24 cellular contexts compared by ENCODE assay signal in genomic region chr2:208195477-208195876, GRCh38. TPM values are rescaled to one million over a fixed set of nuclear protein-coding genes. Genes with fewer than 3 reads are reported as not detected.
"Had no signal": no experiment of that assay in that cellular context is flagged by ENCODE, and none has a peak within 500 bp of the region (broad histone marks: within the 10 kb centered on the region; RNA-seq: fewer than 3 reads in every experiment).

No MANE protein-coding gene starts in this region.

- ATAC-seq: left colon; left ventricle myocardium superior; psoas muscle; right lobe of liver; stimulated activated effector memory CD8-positive, alpha-beta T cell treated with anti-CD3 and anti-CD28 coated beads, Interleukin-12 subunit alpha, Interleukin-12 subunit beta, amount 100 ng/mL, for 72 hours; stimulated activated naive CD8-positive, alpha-beta T cell treated with anti-CD3 and anti-CD28 coated beads, Interleukin-15, Interleukin-2, amounts not matched to agents 100 U/mL and 50 U/mL, for 24 hours had no signal

- H3K27ac ChIP-seq: dorsolateral prefrontal cortex, esophagus squamous epithelium, psoas muscle, right lobe of liver, tibial artery, upper lobe of left lung, uterus had no signal

- H3K36me3 ChIP-seq: esophagus squamous epithelium, right lobe of liver, tibial artery, upper lobe of left lung, uterus had no signal

- H3K9me3 ChIP-seq: esophagus squamous epithelium, psoas muscle, right lobe of liver, tibial artery, upper lobe of left lung, uterus had no signal

- H3K4me3 ChIP-seq: dorsolateral prefrontal cortex, esophagus squamous epithelium, lung, psoas muscle, right lobe of liver, tibial artery, upper lobe of left lung, uterus had no signal

- DNase-seq: cortex of kidney; dorsolateral prefrontal cortex; esophagus squamous epithelium; foreskin fibroblast; left colon; left ventricle myocardium superior; mesenchymal stem cell; midbrain; naive B cell; psoas muscle; retina; right lobe of liver; stimulated activated CD4-positive, alpha-beta T cell treated with anti-CD3 and anti-CD28 coated beads, Interleukin-4, amount 100 ng/mL, for 1 hour; stimulated activated CD8-positive, alpha-beta memory T cell treated with anti-CD3 and anti-CD28 coated beads, Interleukin-4, amount 100 ng/mL, for 48 hours; stimulated activated naive CD8-positive, alpha-beta T cell treated with anti-CD3 and anti-CD28 coated beads, Interleukin-15, Interleukin-2, amounts not matched to agents 100 U/mL and 50 U/mL, for 24 hours; tibial artery; upper lobe of left lung; uterus had no signal

- H3K4me1 ChIP-seq: esophagus squamous epithelium, psoas muscle, right lobe of liver, tibial artery, upper lobe of left lung, uterus had no signal

- H3K27me3 ChIP-seq: esophagus squamous epithelium, right lobe of liver, upper lobe of left lung, uterus had no signal

RNA-seq across cellular contexts. Expression of gene C2orf80, which starts 5.6 kb away (rescaled TPM):
- total RNA-seq: epithelial cell of proximal tubule, esophagus squamous epithelium, kidney epithelial cell, left colon, left ventricle myocardium superior, omental fat pad, psoas muscle, right lobe of liver, upper lobe of left lung, uterus had no signal

RNA-seq across cellular contexts. Expression of gene CRYGA, which starts 32.1 kb away (rescaled TPM):
- total RNA-seq: epithelial cell of proximal tubule, esophagus squamous epithelium, kidney epithelial cell, left colon, left ventricle myocardium superior, lung, omental fat pad, psoas muscle, right lobe of liver, temporal lobe, upper lobe of left lung, uterus had no signal

RNA-seq across cellular contexts. Expression of gene CRYGB, which starts 49.5 kb away (rescaled TPM):
- total RNA-seq: epithelial cell of proximal tubule, esophagus squamous epithelium, kidney epithelial cell, left colon, left ventricle myocardium superior, lung, omental fat pad, psoas muscle, right lobe of liver, temporal lobe, upper lobe of left lung, uterus had no signal
